In the genomic region with DNA sequence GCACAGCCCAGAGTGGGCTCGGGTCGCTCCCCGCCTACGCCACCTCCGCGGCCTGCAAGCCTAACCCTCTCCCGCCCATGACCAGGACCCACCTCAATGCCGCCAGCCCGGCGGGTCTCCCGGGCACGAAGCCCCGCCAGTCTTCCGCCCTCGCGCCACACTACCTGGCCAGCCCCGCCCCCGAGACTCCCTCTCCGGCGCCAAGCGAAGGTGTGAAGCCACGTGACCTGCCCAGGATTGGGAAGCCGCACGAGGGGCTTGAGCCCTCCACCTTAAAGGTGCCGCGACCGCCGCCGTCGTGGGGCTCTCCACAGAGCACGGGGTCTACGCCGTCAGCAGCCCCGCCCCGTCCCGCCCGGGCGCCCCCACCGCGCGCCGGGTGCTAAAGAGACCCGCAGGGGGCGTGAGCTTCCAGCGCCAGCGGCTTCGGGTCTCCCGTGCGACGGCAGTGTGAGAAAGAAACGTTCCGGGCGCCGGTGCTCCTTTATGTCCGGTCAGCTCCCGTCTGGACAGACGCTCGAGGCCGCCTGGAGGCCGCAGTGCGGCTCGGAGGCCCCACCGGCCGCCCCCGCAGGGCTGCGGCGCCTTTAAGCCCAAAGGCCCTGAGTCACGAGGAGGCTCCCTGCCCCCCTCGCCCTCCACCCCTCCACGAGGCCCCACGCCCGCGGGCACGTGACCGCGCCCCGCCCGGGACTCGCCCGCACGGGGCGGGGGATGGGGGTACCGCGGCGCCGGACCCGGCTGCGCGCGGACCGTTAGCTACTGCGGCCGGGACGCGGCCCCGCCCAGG, we compare ENCODE assay signal across 8 cellular contexts. TPM values are rescaled to one million over a fixed set of nuclear protein-coding genes. Genes with fewer than 3 reads are reported as not detected.
DNase-seq lines count a peak whose midpoint lies in the region; ATAC-seq lines count a peak whose summit lies in the region.

TSS of gene CPEB1 (minus strand) at position 319 of the 790 bp plus-strand sequence. CDS start 18,904 bp downstream, outside the sequence.

- H3K36me3 ChIP-seq in CD8-positive, alpha-beta memory T cell (ENCODE audit: insufficient read depth, low read length): no peaks in the 10 kb centered on the region

- no peaks in the 10 kb centered on the region for H3K9me3 ChIP-seq in CD8-positive, alpha-beta memory T cell (ENCODE audit: low read length)

- peaks cover 37 to 46% of the 10 kb centered on the region in 2 donors for H3K27me3 Mint-ChIP-seq in CD8-positive, alpha-beta memory T cell

- peak within 1 kb of the TSS; percentile 64 to 88 (median 79) for H3K4me3 Mint-ChIP-seq in CD8-positive, alpha-beta memory T cell

- peaks cover 0 to 5% (median 0%) of the 10 kb centered on the region in 3 donors for H3K36me3 Mint-ChIP-seq in CD8-positive, alpha-beta memory T cell

- peak; percentile 30 for ATAC-seq in HG02981 (IDR thresholded peaks at IDR 0.05; ENCODE audit: unreplicated experiment)

- H3K4me1 Mint-ChIP-seq in CD8-positive, alpha-beta memory T cell: peaks cover 3 to 13% (median 12%) of the 10 kb centered on the region in 3 donors

- CTCF ChIA-PET in CD8-positive, alpha-beta memory T cell (lab: Charles Lee): interaction anchor here (0.8 to 1.4 kb wide), 2 partner anchors 29 to 162 kb away, joined by 3 to 4 read pairs; partner anchors contain the start of gene WHAMM

- H3K27me3 ChIP-seq in CD8-positive, alpha-beta memory T cell (ENCODE audit: insufficient read depth, low read length, poor library complexity, severe bottlenecking): peaks cover 10% of the 10 kb centered on the region

- peak in 3 of 5 donors; percentile 20 to 59 (median 55) for DNase-seq in CD8-positive, alpha-beta memory T cell
- peak; percentile 50 to 60 for DNase-seq in activated CD4-positive, alpha-beta T cell treated with anti-CD3 and anti-CD28 coated beads for 4 hours
- DNase-seq in effector CD8-positive, alpha-beta T cell (lab: John Stamatoyannopoulos, UW): peak; percentile 17
- peak; percentile 82 for DNase-seq in medulla oblongata (ENCODE audit: extremely low spot score)
- DNase-seq in stimulated activated CD8-positive, alpha-beta memory T cell treated with anti-CD3 and anti-CD28 coated beads, Interleukin-4, amount 100 ng/mL, for 48 hours: peak; percentile 54
- no peak for DNase-seq in cortex of kidney (lab: John Stamatoyannopoulos, UW)
- no peak for DNase-seq in SIG-M5 (lab: John Stamatoyannopoulos, UW)

- peak within 1 kb of the TSS; percentile 41 for H3K27ac ChIP-seq in CD8-positive, alpha-beta memory T cell (ENCODE audit: low read depth, low read length)

- no peak within 1 kb of the TSS for H3K27ac Mint-ChIP-seq in CD8-positive, alpha-beta memory T cell

- peaks cover 6% of the 10 kb centered on the region for H3K4me1 ChIP-seq in CD8-positive, alpha-beta memory T cell (ENCODE audit: insufficient read depth, low read length)

- POLR2A ChIA-PET in CD8-positive, alpha-beta memory T cell (lab: Charles Lee): interaction anchor here (1.5 kb wide), 1 partner anchor 163 kb away, joined by 5 read pairs; no protein-coding TSS in a partner anchor

- peak within 1 kb of the TSS; percentile 12 for H3K4me3 ChIP-seq in CD8-positive, alpha-beta memory T cell (ENCODE audit: low read length)

- H3K9me3 Mint-ChIP-seq in CD8-positive, alpha-beta memory T cell: peaks cover 0 to 2% (median 0%) of the 10 kb centered on the region in 5 donors

RNA-seq across cellular contexts. Expression of gene CPEB1, which starts in this region (rescaled TPM):
- total RNA-seq in CD8-positive, alpha-beta memory T cell: under 1 TPM; 0.44 TPM
- polyA plus RNA-seq in CD8-positive, alpha-beta memory T cell: 1.2 TPM

Comparison
In these comparisons a context has a peak if more than half of its experiments do, and no peak if none do; other contexts are left out.
1. DNase-seq: peak in CD8-positive, alpha-beta memory T cell (3 of 5), activated CD4-positive, alpha-beta T cell treated with anti-CD3 and anti-CD28 coated beads for 4 hours (2 of 2), effector CD8-positive, alpha-beta T cell (single experiment), medulla oblongata (single experiment) and stimulated activated CD8-positive, alpha-beta memory T cell treated with anti-CD3 and anti-CD28 coated beads, Interleukin-4, amount 100 ng/mL, for 48 hours (single experiment); none in cortex of kidney (single experiment) and SIG-M5 (single experiment).